ENCODE assay signal across 13 cellular contexts in genomic region chr4:38114435-38114834, GRCh38.
DNase-seq lines count a peak whose midpoint lies in the region; ATAC-seq, FAIRE-seq and TF ChIP-seq lines count a peak whose summit lies in the region.
"Had no signal": no experiment of that assay in that cellular context is flagged by ENCODE, and none has a peak within 500 bp of the region (broad histone marks: within the 10 kb centered on the region; RNA-seq: fewer than 3 reads in every experiment).

No MANE protein-coding gene starts in this region.

- peaks cover 35 to 37% of the 10 kb centered on the region in 2 experiments for H3K4me1 Mint-ChIP-seq in H9
- H3K4me1 Mint-ChIP-seq: activated CD4-positive, alpha-beta T cell treated with anti-CD3 and anti-CD28 coated beads, Interleukin-2, amount 10 ng/mL, durations not matched to agents 24 days and 14 days had no signal

- H3K9me3 Mint-ChIP-seq in H9: no peaks in the 10 kb centered on the region
- H3K9me3 Mint-ChIP-seq: activated CD4-positive, alpha-beta T cell treated with anti-CD3 and anti-CD28 coated beads, Interleukin-2, amount 10 ng/mL, durations not matched to agents 24 days and 14 days had no signal

- H3K79me1 ChIP-seq in H9 (ENCODE audit: insufficient read depth, low read depth, low read length, poor library complexity, severe bottlenecking): no peaks in the 10 kb centered on the region
- H3K79me1 ChIP-seq in H1 (ENCODE audit: low read depth, low read length): no peaks in the 10 kb centered on the region

- TF ChIP-seq EP300 in H1 (IDR thresholded peaks at IDR 0.05; ENCODE audit: borderline replicate concordance in 1 of 2, low read depth in 2 of 2, low read length in 2 of 2): no peak

- H2BK120ac ChIP-seq in H9 (ENCODE audit: low read depth, low read length, poor library complexity, severe bottlenecking): no peak overlapping the region
- no peak overlapping the region for H2BK120ac ChIP-seq in H1 (replicated peaks; ENCODE audit: low read depth, low read length)

- H3K4me2 ChIP-seq in H9 (ENCODE audit: insufficient read depth, insufficient read length, low read length): no peak overlapping the region
- H3K4me2 ChIP-seq in H1 (ENCODE audit: insufficient read depth in 1 of 2, low read depth in 2 of 2, low read length in 2 of 2): peak overlapping the region; percentile 42 to 43
- no peak overlapping the region for H3K4me2 ChIP-seq in smooth muscle cell

- H2BK15ac ChIP-seq in H9 (ENCODE audit: low read depth, low read length) (no peak overlapping the region), H1 (ENCODE audit: low read length) (no peak overlapping the region)

- DNase-seq in H9: peak; percentile 57
- peak in 1 of 2 experiments; percentile 25 for DNase-seq in H1 (ENCODE audit: low read depth in 1 of 2, low spot score in 2 of 2)
- DNase-seq in left colon: peak in 1 of 2 donors; percentile 24
- no peak for DNase-seq in sciatic nerve (ENCODE audit: low spot score)
- no peak for DNase-seq in smooth muscle cell (lab: John Stamatoyannopoulos, UW; ENCODE audit: unreplicated experiment)
- no peak for DNase-seq in NCI-H2029 (lab: John Stamatoyannopoulos, UW)
- no peak for DNase-seq in NCI-H446 (lab: John Stamatoyannopoulos, UW)
- no peak for DNase-seq in COR-L47 (lab: John Stamatoyannopoulos, UW)
- DNase-seq: activated CD4-positive, alpha-beta T cell treated with anti-CD3 and anti-CD28 coated beads, Interleukin-2, amount 10 ng/mL, durations not matched to agents 24 days and 14 days; C1 segment of cervical spinal cord; hypothalamus; T-helper 17 cell had no signal

- TF ChIP-seq POLR2A in H1 (IDR thresholded peaks at IDR 0.05; ENCODE audit: control extremely low read depth in 1 of 2, low read depth in 2 of 2, low read length in 2 of 2): no peak

- WGBS in H9 (ENCODE audit: extremely low coverage, insufficient read length, low lambda C conversion rate): no CpG with 5 or more reads among the region's 4 CpGs
- 42% methylated on average over 4 of the region's 4 CpGs; no CpG with 5 or more reads in 1 of the 2 experiments for WGBS in H1 (ENCODE audit: extremely low coverage in 1 of 2, insufficient coverage in 1 of 2, insufficient read length in 1 of 2, insufficient replicate concordance in 2 of 2, low coverage in 1 of 2, low lambda C conversion rate in 2 of 2, missing lambda C conversion rate in 1 of 2), 2 experiments
- WGBS in smooth muscle cell (ENCODE audit: low lambda C conversion rate): 56% methylated on average over 4 of the region's 4 CpGs

- H4K8ac ChIP-seq in H9 (replicated peaks; ENCODE audit: insufficient read length, low read depth, low read length) (no peak overlapping the region), H1 (ENCODE audit: extremely low read depth, insufficient read depth, low read length) (no peak overlapping the region)

- H2AFZ ChIP-seq in H9 (ENCODE audit: low read length) (no peak overlapping the region), H1 (ENCODE audit: low read length) (no peak overlapping the region), smooth muscle cell (ENCODE audit: low read depth) (no peak overlapping the region)

- no peak overlapping the region for H3K18ac ChIP-seq in H9 (ENCODE audit: insufficient read length, low read depth, low read length)
- no peak overlapping the region for H3K18ac ChIP-seq in H1 (ENCODE audit: extremely low read depth, low read length)

- H2AK5ac ChIP-seq in H9 (ENCODE audit: insufficient read length, low read length): no peak overlapping the region
- 0 out of 2 replicates have a peak overlapping the region, but pooled peaks have one; percentile 29 for H2AK5ac ChIP-seq in H1 (ENCODE audit: low read depth, low read length)

- H3K56ac ChIP-seq in H9 (ENCODE audit: insufficient read length, low read depth, low read length) (no peak overlapping the region), H1 (replicated peaks; ENCODE audit: insufficient read length, low read depth, low read length) (no peak overlapping the region)

- FAIRE-seq in H1 (lab: Jason Lieb, UNC): no peak

- CTCF ChIA-PET in H1 (lab: Charles Lee; ENCODE audit: partially characterized antibody): interaction anchor here (0.7 to 3.6 kb wide), 9 partner anchors 18 to 52 kb away, joined by 3 to 14 read pairs (median 3); no protein-coding TSS in a partner anchor

- H2BK20ac ChIP-seq in H9 (ENCODE audit: low read depth, low read length, poor library complexity, severe bottlenecking) (no peak overlapping the region), H1 (ENCODE audit: low read length) (no peak overlapping the region)

- no peak overlapping the region for H3K4me3 Mint-ChIP-seq in H9
- H3K4me3 Mint-ChIP-seq: activated CD4-positive, alpha-beta T cell treated with anti-CD3 and anti-CD28 coated beads, Interleukin-2, amount 10 ng/mL, durations not matched to agents 24 days and 14 days; T-helper 17 cell had no signal

- TF ChIP-seq CTCF in H9 (conservative IDR thresholded peaks at IDR 0.05) (no peak), H1 (IDR thresholded peaks at IDR 0.05; ENCODE audit: control extremely low read depth in 1 of 3, insufficient read depth in 1 of 3, low read depth in 1 of 3, low read length in 3 of 3) (no peak), smooth muscle cell (IDR thresholded peaks at IDR 0.05; ENCODE audit: borderline replicate concordance, insufficient read depth, poor library complexity, severe bottlenecking) (no peak)

- peaks cover 18% of the 10 kb centered on the region for H3F3A ChIP-seq in smooth muscle cell (ENCODE audit: low read depth)

- H3K27ac ChIP-seq in H9 (ENCODE audit: insufficient read length, low read depth, low read length): peak overlapping the region; percentile 60
- no peak overlapping the region for H3K27ac ChIP-seq in H1 (ENCODE audit: low read depth, low read length)
- H3K27ac ChIP-seq in smooth muscle cell (ENCODE audit: low read depth): no peak overlapping the region
- H3K27ac ChIP-seq: ascending aorta had no signal

- H3K23me2 ChIP-seq in H9 (ENCODE audit: insufficient read length, low read depth, low read length, poor library complexity, severe bottlenecking) (no peaks in the 10 kb centered on the region), H1 (ENCODE audit: low read depth, low read length) (no peaks in the 10 kb centered on the region)

- H3K79me2 ChIP-seq in H9 (ENCODE audit: insufficient read depth, low read length) (no peaks in the 10 kb centered on the region), H1 (ENCODE audit: control insufficient read depth in 1 of 2, insufficient read depth in 2 of 2, low read length in 2 of 2) (no peaks in the 10 kb centered on the region), smooth muscle cell (ENCODE audit: low read depth) (no peaks in the 10 kb centered on the region)

- no peaks in the 10 kb centered on the region for H3K27me3 Mint-ChIP-seq in H9 (ENCODE audit: low read depth)
- H3K27me3 Mint-ChIP-seq: activated CD4-positive, alpha-beta T cell treated with anti-CD3 and anti-CD28 coated beads, Interleukin-2, amount 10 ng/mL, durations not matched to agents 24 days and 14 days; T-helper 17 cell had no signal

- H3K9me3 ChIP-seq in H9 (ENCODE audit: control insufficient read depth, low read depth, low read length): no peaks in the 10 kb centered on the region
- H3K9me3 ChIP-seq in H1 (ENCODE audit: insufficient read depth in 2 of 2, low read depth in 1 of 2, low read length in 1 of 2): no peaks in the 10 kb centered on the region
- no peaks in the 10 kb centered on the region for H3K9me3 ChIP-seq in smooth muscle cell (replicated peaks; ENCODE audit: low read depth)
- H3K9me3 ChIP-seq: ascending aorta had no signal

- no peak overlapping the region for H3K4ac ChIP-seq in H9 (ENCODE audit: low read depth, low read length)
- H3K4ac ChIP-seq in H1 (replicated peaks; ENCODE audit: insufficient read length, low read depth, low read length): no peak overlapping the region

- POLR2A ChIA-PET in H1 (lab: Charles Lee; ENCODE audit: partially characterized antibody): interaction anchor here (0.6 to 1.0 kb wide), 3 partner anchors 12 to 209 kb away, joined by 3 read pairs; no protein-coding TSS in a partner anchor

- peaks cover 18 to 26% (median 21%) of the 10 kb centered on the region in 3 experiments; a peak in 6 of 7 replicates for H3K36me3 Mint-ChIP-seq in H9 (ENCODE audit: insufficient read depth in 1 of 3, low read depth in 3 of 3)

- H4K91ac ChIP-seq in H9 (ENCODE audit: insufficient read length, low read depth, low read length) (no peak overlapping the region), H1 (replicated peaks; ENCODE audit: insufficient read length, low read length) (no peak overlapping the region)

- TF ChIP-seq RAD21 in H1 (IDR thresholded peaks at IDR 0.05 in 1 of 2, conservative IDR thresholded peaks at IDR 0.05 in 1 of 2; ENCODE audit: low read depth in 2 of 2, low read length in 2 of 2): no peak

- H3K9ac ChIP-seq in H9 (ENCODE audit: extremely low read depth, insufficient read length, low read length) (no peak overlapping the region), H1 (replicated peaks in 1 of 4; ENCODE audit: extremely low read depth in 1 of 4, low read depth in 3 of 4, low read length in 3 of 4) (no peak overlapping the region), smooth muscle cell (ENCODE audit: low read depth) (no peak overlapping the region)

- ATAC-seq in left colon (peak; percentile 43), sciatic nerve (peak; percentile 62)
- ATAC-seq: T-helper 17 cell had no signal

- H3K27me3 ChIP-seq in H9 (ENCODE audit: insufficient read depth, low read length) (no peaks in the 10 kb centered on the region), H1 (replicated peaks in 1 of 4; ENCODE audit: control insufficient read depth in 3 of 4, extremely low read depth in 1 of 4, insufficient read depth in 3 of 4, low read length in 3 of 4) (no peaks in the 10 kb centered on the region), smooth muscle cell (ENCODE audit: low read depth) (no peaks in the 10 kb centered on the region)
- H3K27me3 ChIP-seq: ascending aorta had no signal

- H3K23ac ChIP-seq in H9 (ENCODE audit: insufficient read length, low read depth, low read length) (no peak overlapping the region), H1 (ENCODE audit: insufficient read length) (no peak overlapping the region)

- H3K27ac Mint-ChIP-seq in H9: peak overlapping the region in 2 of 3 experiments; percentile 77 to 97; a peak in 4 of 7 replicates
- H3K27ac Mint-ChIP-seq: activated CD4-positive, alpha-beta T cell treated with anti-CD3 and anti-CD28 coated beads, Interleukin-2, amount 10 ng/mL, durations not matched to agents 24 days and 14 days; T-helper 17 cell had no signal

- H2BK12ac ChIP-seq in H9 (ENCODE audit: insufficient read length, low read depth, low read length) (no peak overlapping the region), H1 (ENCODE audit: low read depth, low read length) (no peak overlapping the region)

- no peaks in the 10 kb centered on the region for H4K20me1 ChIP-seq in H9 (ENCODE audit: control insufficient read depth, insufficient read depth, insufficient read length)
- H4K20me1 ChIP-seq in H1 (replicated peaks in 1 of 2; ENCODE audit: control insufficient read depth in 1 of 2, insufficient read depth in 2 of 2, low read length in 2 of 2): no peaks in the 10 kb centered on the region
- H4K20me1 ChIP-seq in smooth muscle cell (ENCODE audit: low read depth): peaks cover 3% of the 10 kb centered on the region

- no peak overlapping the region for H3T11ph ChIP-seq in H9 (ENCODE audit: low read length)

- H3K14ac ChIP-seq in H9 (ENCODE audit: insufficient read depth, low read length) (no peak overlapping the region), H1 (ENCODE audit: insufficient read length) (no peak overlapping the region)

- no peak overlapping the region for H3K4me3 ChIP-seq in H1 (ENCODE audit: extremely low read depth in 1 of 4, insufficient read depth in 2 of 4, low read depth in 3 of 4, low read length in 4 of 4)
- H3K4me3 ChIP-seq in smooth muscle cell: no peak overlapping the region
- H3K4me3 ChIP-seq: ascending aorta had no signal

- H3K4me1 ChIP-seq in H9 (ENCODE audit: insufficient read depth, low read length): peaks cover 22% of the 10 kb centered on the region
- peaks cover 6 to 28% (median 15%) of the 10 kb centered on the region in 4 experiments; a peak in 5 of 7 replicates for H3K4me1 ChIP-seq in H1 (replicated peaks in 1 of 4; ENCODE audit: control insufficient read depth in 3 of 4, insufficient read depth in 4 of 4, low read length in 3 of 4)
- peaks cover 39% of the 10 kb centered on the region for H3K4me1 ChIP-seq in smooth muscle cell (ENCODE audit: low read depth)
- H3K4me1 ChIP-seq: ascending aorta had no signal

- no peak overlapping the region for H2BK5ac ChIP-seq in H9 (ENCODE audit: insufficient read length, low read length)
- peak overlapping the region; percentile 28; the same call in 1 of the 2 replicates for H2BK5ac ChIP-seq in H1 (ENCODE audit: low read depth, low read length)

- intact Hi-C loops in left colon (cut with DNase I, micrococcal nuclease): no loop called here
- intact Hi-C loops in sciatic nerve (cut with DNase I): no loop called here

- H3K36me3 ChIP-seq in H1 (ENCODE audit: control insufficient read depth in 2 of 4, insufficient read depth in 4 of 4, low read length in 3 of 4): peaks cover 2 to 26% (median 8%) of the 10 kb centered on the region in 4 experiments; a peak in 5 of 8 replicates
- no peaks in the 10 kb centered on the region for H3K36me3 ChIP-seq in smooth muscle cell (ENCODE audit: low read depth)

- H4K5ac ChIP-seq in H9 (ENCODE audit: insufficient read length, low read depth, low read length): no peak overlapping the region
- no peak overlapping the region for H4K5ac ChIP-seq in H1 (ENCODE audit: insufficient read length, low read depth, low read length)

Comparison
In these comparisons a context has a peak if more than half of its experiments do, and no peak if none do; other contexts are left out.
1. H3K4me2 ChIP-seq: peak in H1 (2 of 2); none in H9 (single experiment) and smooth muscle cell (single experiment).